ENCODE assay signal across 8 cellular contexts in the genomic region with DNA sequence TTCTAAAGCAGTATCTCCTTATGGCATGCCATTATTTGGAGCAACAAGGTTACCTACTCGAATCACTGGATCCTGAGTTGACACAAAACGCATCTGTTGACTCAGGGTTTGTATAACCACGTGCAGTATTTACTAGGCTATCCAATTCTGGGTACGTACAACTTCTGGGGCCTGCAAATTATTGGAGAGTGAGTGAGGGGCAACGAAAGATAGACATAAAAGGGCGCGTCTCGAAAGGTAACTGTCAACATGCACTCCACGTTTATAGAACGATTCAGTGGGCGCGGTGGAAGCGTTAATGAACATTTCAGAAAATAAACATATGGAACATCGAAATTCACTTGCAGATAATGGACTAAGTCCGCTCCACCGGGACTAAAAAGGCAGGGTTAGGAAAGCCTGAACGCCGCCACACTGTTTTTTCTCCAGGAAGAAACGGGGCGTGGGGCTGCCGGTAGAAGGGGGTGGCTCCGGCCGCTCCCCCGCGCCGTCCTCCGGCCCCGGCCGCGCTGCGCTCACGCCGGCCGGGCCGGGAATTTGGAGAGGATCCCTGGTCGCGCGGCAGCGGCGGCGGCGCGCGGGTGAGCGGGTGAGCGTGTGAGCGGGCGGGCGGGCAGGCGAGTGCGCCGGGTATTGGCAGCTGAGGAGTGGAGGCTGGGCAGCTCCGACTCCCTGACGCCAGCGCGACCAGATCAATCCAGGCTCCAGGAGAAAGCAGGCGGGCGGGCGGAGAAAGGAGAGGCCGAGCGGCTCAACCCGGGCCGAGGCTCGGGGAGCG. TPM values are rescaled to one million over a fixed set of nuclear protein-coding genes. Genes with fewer than 3 reads are reported as not detected.
DNase-seq lines count a peak whose midpoint lies in the region; ATAC-seq and TF ChIP-seq lines count a peak whose summit lies in the region.

TSS of gene SMAD1 (plus strand) at position 690 of the 778 bp plus-strand sequence. CDS start 32,761 bp downstream, outside the sequence.

- no peaks in the 10 kb centered on the region for H3K9me3 ChIP-seq in adipocyte (ENCODE audit: control insufficient read depth, low read length)

- DNase-seq in Caki2 (ENCODE audit: low read depth), result peak; percentile 79
- peak; percentile 58 for DNase-seq in HS-27A (ENCODE audit: low read depth)
- peak; percentile 95 for DNase-seq in adipocyte (ENCODE audit: low read depth)
- DNase-seq in Right ventricle myocardium superior, result peak; percentile 91
- DNase-seq in omental fat pad (ENCODE audit: low spot score), result no peak
- DNase-seq in ureter (ENCODE audit: low spot score), result peak; percentile 85

- peaks cover 14% of the 10 kb centered on the region for H3K4me1 ChIP-seq in adipocyte (ENCODE audit: control insufficient read depth, insufficient read depth, low read length)

- peaks cover 3% of the 10 kb centered on the region for H3K27me3 ChIP-seq in adipocyte (replicated peaks; ENCODE audit: control insufficient read depth, insufficient read depth, low read length)

- intact Hi-C loops in Right ventricle myocardium superior (cut with DNase I), result loop anchor here (5.0 kb wide), 1 partner anchor 71 kb away; no protein-coding TSS in a partner anchor

- H3K4me3 ChIP-seq in adipocyte (ENCODE audit: low read length), result peak within 1 kb of the TSS; percentile 95

- TF ChIP-seq CTCF in omental fat pad (IDR thresholded peaks at IDR 0.05), result no peak

- peak; percentile 23 for ATAC-seq in GM19468 (IDR thresholded peaks at IDR 0.05; ENCODE audit: extremely low read depth, unreplicated experiment)
- peak; percentile 96 for ATAC-seq in Right ventricle myocardium superior (ENCODE audit: poor library complexity)
- ATAC-seq in omental fat pad (ENCODE audit: low FRiP score), result peak; percentile 91

- H3K9ac ChIP-seq in adipocyte (ENCODE audit: low read length), result peak within 1 kb of the TSS; percentile 89

- in situ Hi-C loops in Caki2 (cut with HindIII; ENCODE audit: low pct_unique_long_range_greater_than_20kb, low sequenced_read_pairs), result no loop called here

- no peaks in the 10 kb centered on the region for H3K36me3 ChIP-seq in adipocyte (ENCODE audit: control insufficient read depth, insufficient read depth, low read length, severe bottlenecking)

TF ChIP-seq in PFSK-1, 5 proteins besides CTCF, POLR2A, EP300 and RAD21:
- peak; percentile 24; the same call in 1 of the 2 replicates for TF ChIP-seq POLR2AphosphoS5 (IDR thresholded peaks at IDR 0.05; ENCODE audit: low read depth, low read length)
- TF ChIP-seq, protein P1, sequence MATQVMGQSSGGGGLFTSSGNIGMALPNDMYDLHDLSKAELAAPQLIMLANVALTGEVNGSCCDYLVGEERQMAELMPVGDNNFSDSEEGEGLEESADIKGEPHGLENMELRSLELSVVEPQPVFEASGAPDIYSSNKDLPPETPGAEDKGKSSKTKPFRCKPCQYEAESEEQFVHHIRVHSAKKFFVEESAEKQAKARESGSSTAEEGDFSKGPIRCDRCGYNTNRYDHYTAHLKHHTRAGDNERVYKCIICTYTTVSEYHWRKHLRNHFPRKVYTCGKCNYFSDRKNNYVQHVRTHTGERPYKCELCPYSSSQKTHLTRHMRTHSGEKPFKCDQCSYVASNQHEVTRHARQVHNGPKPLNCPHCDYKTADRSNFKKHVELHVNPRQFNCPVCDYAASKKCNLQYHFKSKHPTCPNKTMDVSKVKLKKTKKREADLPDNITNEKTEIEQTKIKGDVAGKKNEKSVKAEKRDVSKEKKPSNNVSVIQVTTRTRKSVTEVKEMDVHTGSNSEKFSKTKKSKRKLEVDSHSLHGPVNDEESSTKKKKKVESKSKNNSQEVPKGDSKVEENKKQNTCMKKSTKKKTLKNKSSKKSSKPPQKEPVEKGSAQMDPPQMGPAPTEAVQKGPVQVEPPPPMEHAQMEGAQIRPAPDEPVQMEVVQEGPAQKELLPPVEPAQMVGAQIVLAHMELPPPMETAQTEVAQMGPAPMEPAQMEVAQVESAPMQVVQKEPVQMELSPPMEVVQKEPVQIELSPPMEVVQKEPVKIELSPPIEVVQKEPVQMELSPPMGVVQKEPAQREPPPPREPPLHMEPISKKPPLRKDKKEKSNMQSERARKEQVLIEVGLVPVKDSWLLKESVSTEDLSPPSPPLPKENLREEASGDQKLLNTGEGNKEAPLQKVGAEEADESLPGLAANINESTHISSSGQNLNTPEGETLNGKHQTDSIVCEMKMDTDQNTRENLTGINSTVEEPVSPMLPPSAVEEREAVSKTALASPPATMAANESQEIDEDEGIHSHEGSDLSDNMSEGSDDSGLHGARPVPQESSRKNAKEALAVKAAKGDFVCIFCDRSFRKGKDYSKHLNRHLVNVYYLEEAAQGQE (IDR thresholded peaks at IDR 0.05; ENCODE audit: insufficient read depth in 1 of 2, low read depth in 2 of 2, low read length in 2 of 2), result no peak
- peak; percentile 62 for TF ChIP-seq FOXP2 (optimal IDR thresholded peaks at IDR 0.05; ENCODE audit: borderline replicate concordance, extremely low read depth, extremely low read length, insufficient read depth)
- no peak for TF ChIP-seq SIN3A (IDR thresholded peaks at IDR 0.05; ENCODE audit: borderline replicate concordance, insufficient read depth, low read length)
- TF ChIP-seq TAF1 (IDR thresholded peaks at IDR 0.05; ENCODE audit: borderline replicate concordance, insufficient read depth, low read length), result no peak
TF ChIP-seq in PFSK-1: peak in this region for 2.

RNA-seq across cellular contexts. Expression of gene SMAD1, which starts in this region (rescaled TPM):
- 19.2 and 21.5 TPM in 2 replicates for total RNA-seq in Caki2 (2014; rRNA removed; shearing (Covaris generic); ENCODE audit: low replicate concordance)
- polyA plus RNA-seq in PFSK-1 (2012; ENCODE audit: insufficient read length, low read depth), result 8.4 TPM
- total RNA-seq in Right ventricle myocardium superior (8.9 TPM), omental fat pad (10 to 100 TPM; 13.9 to 59.4 (median 17.3) TPM), ureter (43.7 TPM)

Comparison
In these comparisons a context has a peak if more than half of its experiments do, and no peak if none do; other contexts are left out.
1. ATAC-seq: peak in every context shown above with its lines; median percentile 96 in Right ventricle myocardium superior; 91 in omental fat pad; 23 in GM19468.